In genomic region chr11:2744166-2744565, GRCh38 we compare ENCODE assay signal across 24 cellular contexts. TPM values are rescaled to one million over a fixed set of nuclear protein-coding genes. Genes with fewer than 3 reads are reported as not detected.
DNase-seq lines count a peak whose midpoint lies in the region; ATAC-seq and TF ChIP-seq lines count a peak whose summit lies in the region.
"Had no signal": no experiment of that assay in that cellular context is flagged by ENCODE, and none has a peak within 500 bp of the region (broad histone marks: within the 10 kb centered on the region; RNA-seq: fewer than 3 reads in every experiment).

No MANE protein-coding gene starts in this region.

- H2AFZ ChIP-seq in smooth muscle cell (ENCODE audit: low read depth): no peak overlapping the region
- H2AFZ ChIP-seq: parathyroid adenoma had no signal

- no peak overlapping the region for H3K4me2 ChIP-seq in smooth muscle cell

- peaks cover 3% of the 10 kb centered on the region for H3K27me3 Mint-ChIP-seq in chondrocyte (ENCODE audit: low read depth)
- H3K27me3 Mint-ChIP-seq: activated CD4-positive, alpha-beta T cell treated with anti-CD3 and anti-CD28 coated beads, Interleukin-2, amount 10 ng/mL, durations not matched to agents 24 days and 14 days; activated T-cell treated with anti-CD3 and anti-CD28 coated beads, Interleukin-2, amount 50 U/mL, for 24 hours; B cell; CD8-positive, alpha-beta memory T cell; stimulated activated naive CD8-positive, alpha-beta T cell treated with anti-CD3 and anti-CD28 coated beads, Interleukin-15, amount 100 ng/mL, for 72 hours had no signal

- WGBS in smooth muscle cell (ENCODE audit: low lambda C conversion rate): 96% methylated on average over 9 of the region's 9 CpGs

- H3K4me3 ChIP-seq in mucosa of descending colon: no peak overlapping the region
- H3K4me3 ChIP-seq in smooth muscle cell: no peak overlapping the region
- H3K4me3 ChIP-seq: adrenal gland, body of pancreas, colonic mucosa, lung had no signal

- H3K36me3 ChIP-seq in mucosa of descending colon (ENCODE audit: low read depth) (no peaks in the 10 kb centered on the region), smooth muscle cell (ENCODE audit: low read depth) (no peaks in the 10 kb centered on the region)
- H3K36me3 ChIP-seq: adrenal gland, colonic mucosa had no signal

- TF ChIP-seq CTCF in chondrocyte (IDR thresholded peaks at IDR 0.05) (no peak), mucosa of descending colon (IDR thresholded peaks at IDR 0.05) (no peak), smooth muscle cell (IDR thresholded peaks at IDR 0.05; ENCODE audit: borderline replicate concordance, insufficient read depth, poor library complexity, severe bottlenecking) (no peak)

- no peaks in the 10 kb centered on the region for H3K79me2 ChIP-seq in smooth muscle cell (ENCODE audit: low read depth)
- H3K79me2 ChIP-seq: parathyroid adenoma had no signal

- no peak overlapping the region for H3K27ac Mint-ChIP-seq in chondrocyte (ENCODE audit: unreplicated experiment)
- H3K27ac Mint-ChIP-seq: activated CD4-positive, alpha-beta T cell treated with anti-CD3 and anti-CD28 coated beads, Interleukin-2, amount 10 ng/mL, durations not matched to agents 24 days and 14 days; activated T-cell treated with anti-CD3 and anti-CD28 coated beads, Interleukin-2, amount 50 U/mL, for 24 hours; B cell; CD8-positive, alpha-beta memory T cell; stimulated activated naive CD8-positive, alpha-beta T cell treated with anti-CD3 and anti-CD28 coated beads, Interleukin-15, amount 100 ng/mL, for 72 hours had no signal

- ATAC-seq in Right ventricle myocardium inferior: peak; percentile 12
- no peak for ATAC-seq in mucosa of descending colon
- no peak for ATAC-seq in GM19455 (IDR thresholded peaks at IDR 0.05; ENCODE audit: unreplicated experiment)
- ATAC-seq: body of pancreas; stimulated activated naive CD8-positive, alpha-beta T cell treated with anti-CD3 and anti-CD28 coated beads, Interleukin-15, amount 100 ng/mL, for 72 hours had no signal

- H3K27me3 ChIP-seq in smooth muscle cell (ENCODE audit: low read depth): no peaks in the 10 kb centered on the region
- H3K27me3 ChIP-seq: adrenal gland, body of pancreas, colonic mucosa had no signal

- H3K4me1 ChIP-seq in mucosa of descending colon (ENCODE audit: low read depth) (peaks cover 3% of the 10 kb centered on the region), smooth muscle cell (ENCODE audit: low read depth) (peaks cover 16% of the 10 kb centered on the region)
- H3K4me1 ChIP-seq: colonic mucosa had no signal

- H3K9ac ChIP-seq in smooth muscle cell (ENCODE audit: low read depth): no peak overlapping the region
- H3K9ac ChIP-seq: parathyroid adenoma had no signal

- H3K27ac ChIP-seq in smooth muscle cell (ENCODE audit: low read depth): no peak overlapping the region
- H3K27ac ChIP-seq: adrenal gland, body of pancreas, colonic mucosa, parathyroid adenoma, VCaP had no signal

- H3K9me3 ChIP-seq in mucosa of descending colon (no peaks in the 10 kb centered on the region), smooth muscle cell (replicated peaks; ENCODE audit: low read depth) (no peaks in the 10 kb centered on the region)
- H3K9me3 ChIP-seq: adrenal gland, body of pancreas, colonic mucosa had no signal

- no peak overlapping the region for H3K4me3 Mint-ChIP-seq in chondrocyte (ENCODE audit: unreplicated experiment)
- H3K4me3 Mint-ChIP-seq: activated CD4-positive, alpha-beta T cell treated with anti-CD3 and anti-CD28 coated beads, Interleukin-2, amount 10 ng/mL, durations not matched to agents 24 days and 14 days; activated T-cell treated with anti-CD3 and anti-CD28 coated beads, Interleukin-2, amount 50 U/mL, for 24 hours; B cell; CD8-positive, alpha-beta memory T cell; nephron progenitor cell; stimulated activated naive CD8-positive, alpha-beta T cell treated with anti-CD3 and anti-CD28 coated beads, Interleukin-15, amount 100 ng/mL, for 72 hours had no signal

- H4K20me1 ChIP-seq in smooth muscle cell (ENCODE audit: low read depth): no peaks in the 10 kb centered on the region

- intact Hi-C loops in Right ventricle myocardium inferior (cut with DNase I): no loop called here
- intact Hi-C loops in cardiac septum (cut with DNase I): no loop called here
- intact Hi-C loops in mucosa of descending colon (cut with DNase I, micrococcal nuclease): no loop called here

- DNase-seq in Right ventricle myocardium inferior (ENCODE audit: missing footprints) (no peak), cardiac septum (ENCODE audit: low spot score) (no peak), chondrocyte (ENCODE audit: low spot score) (peak; percentile 52), mucosa of descending colon (peak in 2 of 3 donors; percentile 9 to 21), smooth muscle cell (lab: John Stamatoyannopoulos, UW; ENCODE audit: unreplicated experiment) (no peak), OCI-M1 (lab: John Stamatoyannopoulos, UW) (no peak)
- DNase-seq: activated CD4-positive, alpha-beta T cell treated with anti-CD3 and anti-CD28 coated beads, Interleukin-2, amount 10 ng/mL, durations not matched to agents 24 days and 14 days; activated naive CD4-positive, alpha-beta T cell; activated T-cell treated with anti-CD3 and anti-CD28 coated beads, Interleukin-2, amount 50 U/mL, for 24 hours; colonic mucosa; DMS153; effector memory CD4-positive, alpha-beta T cell; NCI-H2029; NCI-H82; stimulated activated naive CD8-positive, alpha-beta T cell treated with anti-CD3 and anti-CD28 coated beads, Interleukin-15, amount 100 ng/mL, for 72 hours had no signal

- H3F3A ChIP-seq in smooth muscle cell (ENCODE audit: low read depth): peaks cover 11% of the 10 kb centered on the region

- peaks cover 14% of the 10 kb centered on the region for H3K4me1 Mint-ChIP-seq in chondrocyte (ENCODE audit: low read depth)
- H3K4me1 Mint-ChIP-seq: activated CD4-positive, alpha-beta T cell treated with anti-CD3 and anti-CD28 coated beads, Interleukin-2, amount 10 ng/mL, durations not matched to agents 24 days and 14 days; B cell; CD8-positive, alpha-beta memory T cell; stimulated activated naive CD8-positive, alpha-beta T cell treated with anti-CD3 and anti-CD28 coated beads, Interleukin-15, amount 100 ng/mL, for 72 hours had no signal

- H3K9me3 Mint-ChIP-seq in chondrocyte (ENCODE audit: low read depth): no peaks in the 10 kb centered on the region
- H3K9me3 Mint-ChIP-seq: activated CD4-positive, alpha-beta T cell treated with anti-CD3 and anti-CD28 coated beads, Interleukin-2, amount 10 ng/mL, durations not matched to agents 24 days and 14 days; activated T-cell treated with anti-CD3 and anti-CD28 coated beads, Interleukin-2, amount 50 U/mL, for 24 hours; CD8-positive, alpha-beta memory T cell; stimulated activated naive CD8-positive, alpha-beta T cell treated with anti-CD3 and anti-CD28 coated beads, Interleukin-15, amount 100 ng/mL, for 72 hours had no signal

- no peaks in the 10 kb centered on the region for H3K36me3 Mint-ChIP-seq in chondrocyte (ENCODE audit: low read depth)
- H3K36me3 Mint-ChIP-seq: CD8-positive, alpha-beta memory T cell had no signal

RNA-seq across cellular contexts. Expression of gene KCNQ1OT1, which starts 44.4 kb away (rescaled TPM):
- total RNA-seq in Right ventricle myocardium inferior: 0.32 TPM
- total RNA-seq in cardiac septum: 0.57 TPM
- total RNA-seq in chondrocyte: 2.5 to 8.5 TPM (median 2.7 TPM) in 3 replicates
- total RNA-seq in mucosa of descending colon: 1 to 10 TPM; 1.5 to 1.7 (median 1.7) TPM
- total RNA-seq in smooth muscle cell: 9.8 and 12.3 TPM in 2 replicates
- 1.6 and 4.6 TPM in 2 replicates for polyA plus RNA-seq in smooth muscle cell

Comparison
In these comparisons a context has a peak if more than half of its experiments do, and no peak if none do; other contexts are left out.
1. DNase-seq: peak in chondrocyte (single experiment) and mucosa of descending colon (2 of 3); none in Right ventricle myocardium inferior (single experiment), cardiac septum (single experiment), smooth muscle cell (single experiment) and OCI-M1 (single experiment).